Comparison of ENCODE assay signal across 22 cellular contexts in the genomic region with DNA sequence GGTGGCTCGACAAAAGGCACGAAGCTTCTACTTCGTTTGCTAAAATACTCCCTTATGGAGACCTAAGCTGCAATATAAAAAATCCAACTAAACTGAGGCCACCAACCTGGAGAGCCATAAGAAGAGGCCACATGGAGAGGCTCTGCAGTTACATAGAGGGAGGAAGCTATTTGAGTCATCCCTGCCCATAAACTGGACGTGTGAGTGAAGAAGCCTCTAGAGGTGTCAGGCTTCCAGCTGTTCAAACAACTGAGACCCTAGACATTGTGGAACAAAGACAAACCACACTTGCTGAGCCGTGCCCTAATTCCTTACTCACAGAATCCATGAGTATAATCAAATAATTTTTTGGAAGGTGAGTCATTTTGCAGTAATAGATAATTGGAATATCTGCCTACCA. TPM values are rescaled to one million over a fixed set of nuclear protein-coding genes. Genes with fewer than 3 reads are reported as not detected.
A peak's percentile ranks its signal among the peaks of the same experiment; 100 is the strongest.
DNase-seq lines count a peak whose midpoint lies in the region; ATAC-seq and TF ChIP-seq lines count a peak whose summit lies in the region.
"Had no signal": no experiment of that assay in that cellular context is flagged by ENCODE, and none has a peak within 500 bp of the region (broad histone marks: within the 10 kb centered on the region; RNA-seq: fewer than 3 reads in every experiment).

No MANE protein-coding gene starts in this region.

- no peaks in the 10 kb centered on the region for H4K20me1 ChIP-seq in PC-3 (ENCODE audit: low read length)
- H4K20me1 ChIP-seq in smooth muscle cell (ENCODE audit: low read depth): no peaks in the 10 kb centered on the region
- H4K20me1 ChIP-seq: BLaER1 treated with 17β-estradiol and CSF1 and Interleukin-3, amounts not matched to agents 10 nM and 100 nM had no signal

- BruUV-seq in PC-3 (replicated peaks; lab: Mats Ljungman, UMichigan): no TSS peak

- CTCF ChIA-PET in PC-3 (lab: Charles Lee): no interaction called here

- no peaks in the 10 kb centered on the region for H3K79me2 ChIP-seq in PC-3 (ENCODE audit: low read length)
- H3K79me2 ChIP-seq in smooth muscle cell (ENCODE audit: low read depth): no peaks in the 10 kb centered on the region

- no peak overlapping the region for H3K4me3 ChIP-seq in PC-3 (ENCODE audit: low read length)
- no peak overlapping the region for H3K4me3 ChIP-seq in smooth muscle cell
- H3K4me3 ChIP-seq: BLaER1 treated with 17β-estradiol and CSF1 and Interleukin-3, amounts not matched to agents 10 nM and 100 nM; cardiac muscle cell had no signal

- intact Hi-C loops in PC-3 (cut with micrococcal nuclease): no loop called here

- no peaks in the 10 kb centered on the region for H3K36me3 ChIP-seq in PC-3 (ENCODE audit: low read depth, low read length)
- no peaks in the 10 kb centered on the region for H3K36me3 ChIP-seq in smooth muscle cell (ENCODE audit: low read depth)
- H3K36me3 ChIP-seq: BLaER1 treated with 17β-estradiol and CSF1 and Interleukin-3, amounts not matched to agents 10 nM and 100 nM; cardiac muscle cell had no signal

- H3F3A ChIP-seq in PC-3 (ENCODE audit: low read length, unreplicated experiment): no peaks in the 10 kb centered on the region
- H3F3A ChIP-seq in smooth muscle cell (ENCODE audit: low read depth): no peaks in the 10 kb centered on the region

- POLR2A ChIA-PET in PC-3 (lab: Charles Lee; ENCODE audit: unreplicated experiment): no interaction called here

- H3K27ac ChIP-seq in PC-3 (ENCODE audit: low read length): no peak overlapping the region
- no peak overlapping the region for H3K27ac ChIP-seq in smooth muscle cell (ENCODE audit: low read depth)
- H3K27ac ChIP-seq: BLaER1 treated with 17β-estradiol and CSF1 and Interleukin-3, amounts not matched to agents 10 nM and 100 nM; cardiac muscle cell had no signal

- H3K4me2 ChIP-seq in PC-3 (ENCODE audit: low read length) (no peak overlapping the region), smooth muscle cell (no peak overlapping the region)
- H3K4me2 ChIP-seq: BLaER1 treated with 17β-estradiol and CSF1 and Interleukin-3, amounts not matched to agents 10 nM and 100 nM had no signal

- H3K27me3 ChIP-seq in PC-3 (ENCODE audit: low read length) (no peaks in the 10 kb centered on the region), smooth muscle cell (ENCODE audit: low read depth) (no peaks in the 10 kb centered on the region)
- H3K27me3 ChIP-seq: BLaER1 treated with 17β-estradiol and CSF1 and Interleukin-3, amounts not matched to agents 10 nM and 100 nM; cardiac muscle cell had no signal

- TF ChIP-seq CTCF in PC-3 (conservative IDR thresholded peaks at IDR 0.05; ENCODE audit: low read depth, low read length) (no peak), smooth muscle cell (IDR thresholded peaks at IDR 0.05; ENCODE audit: borderline replicate concordance, insufficient read depth, poor library complexity, severe bottlenecking) (no peak)

- ATAC-seq in PC-3 (peak; percentile 71), HG03469 (IDR thresholded peaks at IDR 0.05; ENCODE audit: unreplicated experiment) (no peak)
- ATAC-seq: right cardiac atrium; stimulated activated naive CD8-positive, alpha-beta T cell treated with anti-CD3 and anti-CD28 coated beads, Interleukin-15, Interleukin-2, amounts not matched to agents 100 U/mL and 50 U/mL, for 24 hours had no signal

- H3K9me3 ChIP-seq in PC-3 (ENCODE audit: low read length) (no peaks in the 10 kb centered on the region), smooth muscle cell (replicated peaks; ENCODE audit: low read depth) (no peaks in the 10 kb centered on the region)
- H3K9me3 ChIP-seq: BLaER1 treated with 17β-estradiol and CSF1 and Interleukin-3, amounts not matched to agents 10 nM and 100 nM had no signal

- peak; percentile 4 for DNase-seq in DMS153 treated with DMSO at 0.1 percent for 48 hours (lab: John Stamatoyannopoulos, UW; ENCODE audit: unreplicated experiment)
- DNase-seq in ELR (ENCODE audit: low read depth): peak; percentile 17
- DNase-seq in PC-3: peak; percentile 53
- peak; percentile 3 for DNase-seq in iris pigment epithelial cell (ENCODE audit: low read depth)
- DNase-seq in KBM-7: no peak
- DNase-seq in smooth muscle cell (lab: John Stamatoyannopoulos, UW; ENCODE audit: unreplicated experiment): no peak
- DNase-seq: activated CD4-positive, alpha-beta T cell treated with anti-CD3 and anti-CD28 coated beads, Interleukin-2, amount 10 ng/mL, durations not matched to agents 24 days and 14 days; activated naive CD4-positive, alpha-beta T cell treated with anti-CD3 and anti-CD28 coated beads, Interleukin-2, amount 10 ng/mL, durations not matched to agents 7 days and 5 days; amygdala; Calu3; cortex of kidney; NCI-H2029; NCI-H446; right cardiac atrium; RPMI8226; stimulated activated naive CD8-positive, alpha-beta T cell treated with anti-CD3 and anti-CD28 coated beads, Interleukin-15, Interleukin-2, amounts not matched to agents 100 U/mL and 50 U/mL, for 24 hours had no signal

- H3K4me1 ChIP-seq in PC-3 (ENCODE audit: insufficient read depth, low read length): 0 out of 2 replicates have a peak, but pooled peaks cover 4% of the 10 kb centered on the region
- H3K4me1 ChIP-seq in smooth muscle cell (ENCODE audit: low read depth): peaks cover 7% of the 10 kb centered on the region
- H3K4me1 ChIP-seq: BLaER1 treated with 17β-estradiol and CSF1 and Interleukin-3, amounts not matched to agents 10 nM and 100 nM had no signal

- H3K9ac ChIP-seq in PC-3 (ENCODE audit: low read length): no peak overlapping the region
- no peak overlapping the region for H3K9ac ChIP-seq in smooth muscle cell (ENCODE audit: low read depth)
- H3K9ac ChIP-seq: BLaER1 treated with 17β-estradiol and CSF1 and Interleukin-3, amounts not matched to agents 10 nM and 100 nM had no signal

- H3K9me2 ChIP-seq in PC-3 (replicated peaks; ENCODE audit: low read length): no peaks in the 10 kb centered on the region

- in situ Hi-C loops in KBM-7 (cut with MboI; ENCODE audit: low pct_unique_long_range_greater_than_20kb, low sequenced_read_pairs): no loop called here

- 65% methylated on average over 5 of the region's 5 CpGs for WGBS in smooth muscle cell (ENCODE audit: low lambda C conversion rate)

- H2AFZ ChIP-seq in PC-3 (ENCODE audit: low read length): no peak overlapping the region
- no peak overlapping the region for H2AFZ ChIP-seq in smooth muscle cell (ENCODE audit: low read depth)

RNA-seq across cellular contexts. Expression of a gene that starts 50.2 kb away (rescaled TPM):
- total RNA-seq in PC-3 (2014; rRNA removed) (0.06 TPM in 1 of 2 replicates, not detected in the other), smooth muscle cell (not detected in 2 replicates)
- polyA plus RNA-seq in smooth muscle cell: not detected in 2 replicates
- total RNA-seq: activated CD4-positive, alpha-beta T cell treated with anti-CD3 and anti-CD28 coated beads, Interleukin-2, amount 10 ng/mL, durations not matched to agents 24 days and 14 days; cardiac muscle cell; lung microvascular endothelial cell; neural crest cell had no signal
- polyA plus RNA-seq: cardiac muscle cell, IgD-negative memory B cell, right cardiac atrium had no signal

Comparison
In these comparisons a context has a peak if more than half of its experiments do, and no peak if none do; other contexts are left out.
1. DNase-seq: peak in DMS153 treated with DMSO at 0.1 percent for 48 hours (single experiment), ELR (single experiment), PC-3 (single experiment) and iris pigment epithelial cell (single experiment); none in KBM-7 (single experiment) and smooth muscle cell (single experiment).